Comparison of ENCODE assay signal across 27 cellular contexts in genomic region chr19:33139165-33139564, GRCh38. TPM values are rescaled to one million over a fixed set of nuclear protein-coding genes. Genes with fewer than 3 reads are reported as not detected.
A peak's percentile ranks its signal among the peaks of the same experiment; 100 is the strongest.
DNase-seq lines count a peak whose midpoint lies in the region; ATAC-seq, FAIRE-seq and TF ChIP-seq lines count a peak whose summit lies in the region.
"Had no signal": no experiment of that assay in that cellular context is flagged by ENCODE, and none has a peak within 500 bp of the region (broad histone marks: within the 10 kb centered on the region; RNA-seq: fewer than 3 reads in every experiment).

No MANE protein-coding gene starts in this region.

- H2AFZ ChIP-seq in GM23338 (peak overlapping the region; percentile 81), H1 (ENCODE audit: low read length) (peak overlapping the region; percentile 53)

- H3K4me1 Mint-ChIP-seq in GM23338 (peaks cover 11% of the 10 kb centered on the region; the same call in 2 of the 3 replicates), nephron progenitor cell (peaks cover 13% of the 10 kb centered on the region)

- no peak overlapping the region for H4K5ac ChIP-seq in H1 (ENCODE audit: insufficient read length, low read depth, low read length)

- H3K9me3 ChIP-seq in A549 (no peaks in the 10 kb centered on the region), H1 (ENCODE audit: insufficient read depth in 2 of 2, low read depth in 1 of 2, low read length in 1 of 2) (no peaks in the 10 kb centered on the region)
- H3K9me3 ChIP-seq: BE2C, SJCRH30 had no signal

- H3K79me2 ChIP-seq in GM23338 (replicated peaks; ENCODE audit: insufficient read depth) (no peaks in the 10 kb centered on the region), H1 (ENCODE audit: control insufficient read depth in 1 of 2, insufficient read depth in 2 of 2, low read length in 2 of 2) (no peaks in the 10 kb centered on the region)

- no peak overlapping the region for H3K4me3 Mint-ChIP-seq in GM23338
- H3K4me3 Mint-ChIP-seq in nephron progenitor cell: no peak overlapping the region
- H3K4me3 Mint-ChIP-seq: CD8-positive, alpha-beta T cell; T-cell had no signal

- H2BK12ac ChIP-seq in H1 (ENCODE audit: low read depth, low read length): no peak overlapping the region

- no peak for TF ChIP-seq RAD21 in A549 (conservative IDR thresholded peaks at IDR 0.05 in 1 of 2, IDR thresholded peaks at IDR 0.05 in 1 of 2)
- no peak for TF ChIP-seq RAD21 in H1 (IDR thresholded peaks at IDR 0.05 in 1 of 2, conservative IDR thresholded peaks at IDR 0.05 in 1 of 2; ENCODE audit: low read depth in 2 of 2, low read length in 2 of 2)

- H3K14ac ChIP-seq in H1 (ENCODE audit: insufficient read length): no peak overlapping the region

- H4K8ac ChIP-seq in H1 (ENCODE audit: extremely low read depth, insufficient read depth, low read length): peak overlapping the region; percentile 11; the same call in 1 of the 2 replicates

- no peak overlapping the region for H3K56ac ChIP-seq in H1 (replicated peaks; ENCODE audit: insufficient read length, low read depth, low read length)

- DNase-seq in A549 (ENCODE audit: low read depth in 1 of 2, low spot score in 1 of 2) (peak in 1 of 2 experiments; percentile 7), GM23338 (ENCODE audit: low spot score) (peak; percentile 17), H1 (ENCODE audit: low read depth in 1 of 2, low spot score in 2 of 2) (no peak), nephron progenitor cell (no peak), NOMO-1 treated with dmso at 0.1 percent for 144 hours (lab: John Stamatoyannopoulos, UW; ENCODE audit: unreplicated experiment) (no peak)
- DNase-seq: BE2C; CD8-positive, alpha-beta T cell; DMS153; GOT3; MV-4-11; NCI-H1105 treated with DMSO at 0.1 percent for 48 hours; NCI-H2029 treated with DMSO at 0.1 percent for 48 hours; NCI-H2171; NCI-H345; NCI-H524 treated with DMSO at 0.1 percent for 48 hours; NCI-H82; SJCRH30; T-cell had no signal

- TF ChIP-seq POLR2A in A549 (IDR thresholded peaks at IDR 0.05; ENCODE audit: low read length) (no peak), H1 (IDR thresholded peaks at IDR 0.05; ENCODE audit: control extremely low read depth in 1 of 2, low read depth in 2 of 2, low read length in 2 of 2) (no peak)

- H2BK15ac ChIP-seq in H1 (ENCODE audit: low read length): no peak overlapping the region

- no peak overlapping the region for H2AK5ac ChIP-seq in H1 (ENCODE audit: low read depth, low read length)

- H3K36me3 Mint-ChIP-seq in GM23338 (ENCODE audit: low read depth) (no peaks in the 10 kb centered on the region), nephron progenitor cell (ENCODE audit: low read depth) (no peaks in the 10 kb centered on the region)
- H3K36me3 Mint-ChIP-seq: CD8-positive, alpha-beta T cell; T-cell had no signal

- H3K23ac ChIP-seq in H1 (ENCODE audit: insufficient read length): no peak overlapping the region

- H2BK5ac ChIP-seq in H1 (ENCODE audit: low read depth, low read length): no peak overlapping the region

- POLR2A ChIA-PET in A549 (lab: Yijun Ruan, JAX) (no interaction called here), H1 (lab: Charles Lee; ENCODE audit: partially characterized antibody) (interaction anchor here (2.2 kb wide), 1 partner anchor 38 kb away, joined by 7 read pairs; no protein-coding TSS in a partner anchor)

- H3K18ac ChIP-seq in H1 (ENCODE audit: extremely low read depth, low read length): no peak overlapping the region

- WGBS in A549 (ENCODE audit: missing lambda C conversion rate): 52% methylated on average over 4 of the region's 4 CpGs
- 70% methylated on average over 4 of the region's 4 CpGs; no CpG with 5 or more reads in 1 of the 2 experiments for WGBS in H1 (ENCODE audit: extremely low coverage in 1 of 2, insufficient coverage in 1 of 2, insufficient read length in 1 of 2, insufficient replicate concordance in 2 of 2, low coverage in 1 of 2, low lambda C conversion rate in 2 of 2, missing lambda C conversion rate in 1 of 2), 2 experiments

- H3K4me1 ChIP-seq in A549 (0 out of 3 replicates have a peak, but pooled peaks cover 2% of the 10 kb centered on the region), GM23338 (ENCODE audit: insufficient read depth) (no peaks in the 10 kb centered on the region), H1 (replicated peaks in 1 of 4; ENCODE audit: control insufficient read depth in 3 of 4, insufficient read depth in 4 of 4, low read length in 3 of 4) (peaks cover 0 to 2% (median 0%) of the 10 kb centered on the region in 4 experiments; a peak in 1 of 7 replicates)
- H3K4me1 ChIP-seq: BE2C, SJCRH30 had no signal

- no peak for FAIRE-seq in A549 (lab: Jason Lieb, UNC)
- no peak for FAIRE-seq in H1 (lab: Jason Lieb, UNC)
- FAIRE-seq: A204.1, GM12891, RCC 7860 had no signal

- H3K27me3 ChIP-seq in GM23338 (ENCODE audit: insufficient read depth) (no peaks in the 10 kb centered on the region), H1 (replicated peaks in 1 of 4; ENCODE audit: control insufficient read depth in 3 of 4, extremely low read depth in 1 of 4, insufficient read depth in 3 of 4, low read length in 3 of 4) (no peaks in the 10 kb centered on the region)
- H3K27me3 ChIP-seq: BE2C, SJCRH30 had no signal

- H3K23me2 ChIP-seq in H1 (ENCODE audit: low read depth, low read length): no peaks in the 10 kb centered on the region

- no peak overlapping the region for H4K91ac ChIP-seq in H1 (replicated peaks; ENCODE audit: insufficient read length, low read length)

- no peak overlapping the region for H3K4me3 ChIP-seq in A549
- no peak overlapping the region for H3K4me3 ChIP-seq in GM23338
- H3K4me3 ChIP-seq in H1 (ENCODE audit: extremely low read depth in 1 of 4, insufficient read depth in 2 of 4, low read depth in 3 of 4, low read length in 4 of 4): no peak overlapping the region
- H3K4me3 ChIP-seq: SJCRH30 had no signal

- no peaks in the 10 kb centered on the region for H3K27me3 Mint-ChIP-seq in GM23338 (ENCODE audit: insufficient read depth, low read depth, poor library complexity)
- H3K27me3 Mint-ChIP-seq in nephron progenitor cell (ENCODE audit: low read depth, poor library complexity): peaks cover 30% of the 10 kb centered on the region

- H3K4me2 ChIP-seq in A549 (no peak overlapping the region), GM23338 (no peak overlapping the region), H1 (ENCODE audit: insufficient read depth in 1 of 2, low read depth in 2 of 2, low read length in 2 of 2) (no peak overlapping the region)

- ATAC-seq in A549 (peak; percentile 42 to 44; a peak in 5 of 6 replicates), GM23338 (no peak), HG03097 (IDR thresholded peaks at IDR 0.05; ENCODE audit: low FRiP score, unreplicated experiment) (no peak), HG02610 (IDR thresholded peaks at IDR 0.05; ENCODE audit: unreplicated experiment) (no peak)
- ATAC-seq: CD8-positive, alpha-beta T cell; T-cell had no signal

- no peaks in the 10 kb centered on the region for H3K9me2 ChIP-seq in GM23338 (ENCODE audit: insufficient read depth)

- H3K9me3 Mint-ChIP-seq in GM23338 (no peaks in the 10 kb centered on the region), nephron progenitor cell (no peaks in the 10 kb centered on the region)
- H3K9me3 Mint-ChIP-seq: CD8-positive, alpha-beta T cell; T-cell had no signal

- no peak overlapping the region for H3K9ac ChIP-seq in H1 (replicated peaks in 1 of 4; ENCODE audit: extremely low read depth in 1 of 4, low read depth in 3 of 4, low read length in 3 of 4)

- H2BK120ac ChIP-seq in H1 (replicated peaks; ENCODE audit: low read depth, low read length): no peak overlapping the region

- no peak overlapping the region for H3K4ac ChIP-seq in H1 (replicated peaks; ENCODE audit: insufficient read length, low read depth, low read length)

- no peak for TF ChIP-seq CTCF in A549 (IDR thresholded peaks at IDR 0.05)
- TF ChIP-seq CTCF in GM23338 (conservative IDR thresholded peaks at IDR 0.05; ENCODE audit: low read depth in 2 of 2): no peak
- no peak for TF ChIP-seq CTCF in H1 (IDR thresholded peaks at IDR 0.05; ENCODE audit: control extremely low read depth in 1 of 3, insufficient read depth in 1 of 3, low read depth in 1 of 3, low read length in 3 of 3)
- no peak for TF ChIP-seq CTCF in nephron progenitor cell (IDR thresholded peaks at IDR 0.05)

- TF ChIP-seq EP300 in A549 (IDR thresholded peaks at IDR 0.05): no peak
- no peak for TF ChIP-seq EP300 in H1 (IDR thresholded peaks at IDR 0.05; ENCODE audit: borderline replicate concordance in 1 of 2, low read depth in 2 of 2, low read length in 2 of 2)

- no peak overlapping the region for H2BK20ac ChIP-seq in H1 (ENCODE audit: low read length)

- H3K36me3 ChIP-seq in GM23338 (ENCODE audit: insufficient read depth) (no peaks in the 10 kb centered on the region), H1 (ENCODE audit: control insufficient read depth in 2 of 4, insufficient read depth in 4 of 4, low read length in 3 of 4) (no peaks in the 10 kb centered on the region)
- H3K36me3 ChIP-seq: BE2C, SJCRH30 had no signal

- H3K27ac Mint-ChIP-seq in GM23338 (no peak overlapping the region), nephron progenitor cell (peak overlapping the region; percentile 57)
- H3K27ac Mint-ChIP-seq: CD8-positive, alpha-beta T cell; T-cell had no signal

- no peaks in the 10 kb centered on the region for H3F3A ChIP-seq in GM23338 (replicated peaks; ENCODE audit: low read depth)

- CTCF ChIA-PET in A549 (lab: Yijun Ruan, JAX): interaction anchor here (0.9 to 8.8 kb wide), 6 partner anchors 12 to 45 kb away, joined by 3 to 87 read pairs (median 9); no protein-coding TSS in a partner anchor
- CTCF ChIA-PET in H1 (lab: Charles Lee; ENCODE audit: partially characterized antibody): interaction anchor here (1.1 to 2.2 kb wide), 4 partner anchors 12 to 53 kb away, joined by 3 to 7 read pairs (median 4); no protein-coding TSS in a partner anchor

- H3K27ac ChIP-seq in A549 (no peak overlapping the region), GM23338 (ENCODE audit: low read depth) (no peak overlapping the region), H1 (ENCODE audit: low read depth, low read length) (no peak overlapping the region)
- H3K27ac ChIP-seq: SJCRH30 had no signal

- H3K79me1 ChIP-seq in H1 (ENCODE audit: low read depth, low read length): no peaks in the 10 kb centered on the region

- H4K20me1 ChIP-seq in GM23338 (replicated peaks; ENCODE audit: insufficient read depth) (no peaks in the 10 kb centered on the region), H1 (replicated peaks in 1 of 2; ENCODE audit: control insufficient read depth in 1 of 2, insufficient read depth in 2 of 2, low read length in 2 of 2) (no peaks in the 10 kb centered on the region)

RNA-seq across cellular contexts. Expression of gene WDR88, which starts 7.3 kb away (rescaled TPM):
- polyA plus RNA-seq in A549 (2011; rRNA removed) (0.04 and 0.07 TPM in 2 replicates), A549 (2017; fragmentation: RNase III; extraction: RNeasy Plus Mini Kit Qiagen cat#74134 plus additional on column Dnase treatment) (not detected in 3 replicates), GM23338 (2016; fragmentation: Nextera tagmentation; extraction: Ambion mirVana) (not detected in 2 replicates), H1 (2011; rRNA removed) (not detected in 2 replicates)
- polyA plus RNA-seq in A549 (2012; cell fraction: cytosol; rRNA removed): 0.06 TPM in 1 of 2 replicates, not detected in the other
- polyA plus RNA-seq in A549 (2012; cell fraction: nucleus; rRNA removed): 0.12 TPM in 1 of 2 replicates, not detected in the other
- polyA minus RNA-seq in A549 (2011; rRNA and poly(A)+ RNA removed): 0.25 TPM in 1 of 2 replicates, not detected in the other
- total RNA-seq in GM23338 (2014; rRNA removed; shearing (Covaris generic)): not detected in 2 replicates
- not detected in 2 replicates for total RNA-seq in H1 (2021; fragmentation: NEBNext Ultra II Directional; extraction: Animal tissue kit (Norgen Biotek cat#: 25700))
- not detected for polyA plus RNA-seq in H1 (2011; cell fraction: cytosol; rRNA removed)
- polyA plus RNA-seq in H1 (2011; cell fraction: nucleus; rRNA removed): not detected
- 0.24 to 0.47 TPM (median 0.37 TPM) in 3 of 4 replicates, not detected in the other for polyA plus RNA-seq in H1 (2012, experiment 1 of 2)
- not detected for polyA plus RNA-seq in H1 (2012, experiment 2 of 2)
- 0.02 TPM for polyA plus RNA-seq in H1 (2013, experiment 1 of 2)
- not detected for polyA plus RNA-seq in H1 (2013, experiment 2 of 2)
- polyA minus RNA-seq in H1 (2011; rRNA and poly(A)+ RNA removed): not detected in 2 replicates
- not detected for polyA minus RNA-seq in H1 (2011; cell fraction: cytosol; rRNA and poly(A)+ RNA removed)
- polyA minus RNA-seq in H1 (2011; cell fraction: nucleus; rRNA and poly(A)+ RNA removed): not detected
- total RNA-seq: CD8-positive, alpha-beta T cell; G401; HT1080; M059J; SJCRH30 had no signal

RNA-seq across cellular contexts. Expression of gene LRP3, which starts 55.0 kb away (rescaled TPM):
- polyA plus RNA-seq in A549 (2011; rRNA removed) (10.9 and 16.1 TPM in 2 replicates), A549 (2017; fragmentation: RNase III; extraction: RNeasy Plus Mini Kit Qiagen cat#74134 plus additional on column Dnase treatment) (22.7 to 25.1 TPM (median 24.5 TPM) in 3 replicates), GM23338 (2016; fragmentation: Nextera tagmentation; extraction: Ambion mirVana) (3.5 and 4.3 TPM in 2 replicates), H1 (2011; rRNA removed) (30.3 and 40.2 TPM in 2 replicates)
- polyA plus RNA-seq in A549 (2012; cell fraction: cytosol; rRNA removed): 26.6 and 50.9 TPM in 2 replicates
- 46.0 and 78.2 TPM in 2 replicates for polyA plus RNA-seq in A549 (2012; cell fraction: nucleus; rRNA removed)
- polyA minus RNA-seq in A549 (2011; rRNA and poly(A)+ RNA removed): 6.1 and 12.6 TPM in 2 replicates
- 43.1 and 62.7 TPM in 2 replicates for total RNA-seq in GM23338 (2014; rRNA removed; shearing (Covaris generic))
- total RNA-seq in H1 (2021; fragmentation: NEBNext Ultra II Directional; extraction: Animal tissue kit (Norgen Biotek cat#: 25700)): 33.7 and 33.9 TPM in 2 replicates
- polyA plus RNA-seq in H1 (2011; cell fraction: cytosol; rRNA removed): 25.6 TPM
- 125 TPM for polyA plus RNA-seq in H1 (2011; cell fraction: nucleus; rRNA removed)
- polyA plus RNA-seq in H1 (2012, experiment 1 of 2): 20.2 to 35.8 TPM (median 29.2 TPM) in 4 replicates
- 19.0 TPM for polyA plus RNA-seq in H1 (2012, experiment 2 of 2)
- polyA plus RNA-seq in H1 (2013, experiment 1 of 2): 33.7 TPM
- 38.3 TPM for polyA plus RNA-seq in H1 (2013, experiment 2 of 2)
- polyA minus RNA-seq in H1 (2011; rRNA and poly(A)+ RNA removed): 9.8 and 12.1 TPM in 2 replicates
- polyA minus RNA-seq in H1 (2011; cell fraction: cytosol; rRNA and poly(A)+ RNA removed): 23.4 TPM
- polyA minus RNA-seq in H1 (2011; cell fraction: nucleus; rRNA and poly(A)+ RNA removed): 23.0 TPM
- total RNA-seq: CD8-positive, alpha-beta T cell; OCI-LY7 had no signal

RNA-seq across cellular contexts. Expression of gene GPATCH1, which starts 58.2 kb away (rescaled TPM):
- polyA plus RNA-seq in A549 (2011; rRNA removed) (19.0 and 24.2 TPM in 2 replicates), A549 (2017; fragmentation: RNase III; extraction: RNeasy Plus Mini Kit Qiagen cat#74134 plus additional on column Dnase treatment) (12.1 to 15.4 TPM (median 13.9 TPM) in 3 replicates), GM23338 (2016; fragmentation: Nextera tagmentation; extraction: Ambion mirVana) (11.5 and 12.0 TPM in 2 replicates), H1 (2011; rRNA removed) (3.5 and 4.3 TPM in 2 replicates)
- polyA plus RNA-seq in A549 (2012; cell fraction: cytosol; rRNA removed): 13.1 and 16.7 TPM in 2 replicates
- polyA plus RNA-seq in A549 (2012; cell fraction: nucleus; rRNA removed): 17.5 and 18.1 TPM in 2 replicates
- 29.8 and 38.2 TPM in 2 replicates for polyA minus RNA-seq in A549 (2011; rRNA and poly(A)+ RNA removed)
- total RNA-seq in GM23338 (2014; rRNA removed; shearing (Covaris generic)): 8.1 and 13.6 TPM in 2 replicates
- 8.2 and 8.8 TPM in 2 replicates for total RNA-seq in H1 (2021; fragmentation: NEBNext Ultra II Directional; extraction: Animal tissue kit (Norgen Biotek cat#: 25700))
- polyA plus RNA-seq in H1 (2011; cell fraction: cytosol; rRNA removed): 8.1 TPM
- polyA plus RNA-seq in H1 (2011; cell fraction: nucleus; rRNA removed): 12.4 TPM
- 8.0 to 15.0 TPM (median 9.1 TPM) in 4 replicates for polyA plus RNA-seq in H1 (2012, experiment 1 of 2)
- 1.3 TPM for polyA plus RNA-seq in H1 (2012, experiment 2 of 2)
- polyA plus RNA-seq in H1 (2013, experiment 1 of 2): 7.1 TPM
- 6.1 TPM for polyA plus RNA-seq in H1 (2013, experiment 2 of 2)
- 8.8 and 12.0 TPM in 2 replicates for polyA minus RNA-seq in H1 (2011; rRNA and poly(A)+ RNA removed)
- polyA minus RNA-seq in H1 (2011; cell fraction: cytosol; rRNA and poly(A)+ RNA removed): 2.4 TPM
- polyA minus RNA-seq in H1 (2011; cell fraction: nucleus; rRNA and poly(A)+ RNA removed): 9.9 TPM

Comparison
In these comparisons a context has a peak if more than half of its experiments do, and no peak if none do; other contexts are left out.
1. ATAC-seq: peak in A549 (2 of 2); none in GM23338 (single experiment), HG03097 (single experiment) and HG02610 (single experiment).